8 cellular contexts compared by ENCODE assay signal in genomic region chr17:31533546-31534155, GRCh38.
DNase-seq lines count a peak whose midpoint lies in the region; ATAC-seq and TF ChIP-seq lines count a peak whose summit lies in the region.

No MANE protein-coding gene starts in this region.

- no peaks in the 10 kb centered on the region for H3K36me3 ChIP-seq in brain microvascular endothelial cell (replicated peaks)
- H3K36me3 ChIP-seq in liver (ENCODE audit: control insufficient read depth in 4 of 4, insufficient read depth in 3 of 4, low read depth in 1 of 4, low read length in 3 of 4) = peaks cover 0 to 18% (median 4%) of the 10 kb centered on the region in 4 donors

- no peaks in the 10 kb centered on the region for H3K9me3 ChIP-seq in liver (ENCODE audit: control insufficient read depth in 4 of 4, low read length in 3 of 4)

- ATAC-seq in HG02759 (IDR thresholded peaks at IDR 0.05; ENCODE audit: unreplicated experiment) (no peak), HG02678 (IDR thresholded peaks at IDR 0.05; ENCODE audit: unreplicated experiment) (no peak)

- TF ChIP-seq CTCF in NB4 (IDR thresholded peaks at IDR 0.05; ENCODE audit: low read depth, low read length) (peak; percentile 59), brain microvascular endothelial cell (IDR thresholded peaks at IDR 0.05; ENCODE audit: low read depth, low read length, missing control alignments) (peak; percentile 43), liver (IDR thresholded peaks at IDR 0.05; ENCODE audit: low read depth, low read length, missing input control) (peak; percentile 4)

- peak; percentile 38 to 59 for TF ChIP-seq RAD21 in liver (IDR thresholded peaks at IDR 0.05)

- H3K4me3 ChIP-seq in NB4 (ENCODE audit: low read depth, low read length) (no peak overlapping the region), brain microvascular endothelial cell (ENCODE audit: low read depth, low read length) (no peak overlapping the region), liver (ENCODE audit: low read depth in 1 of 3, low read length in 3 of 3) (no peak overlapping the region)

- H3K9ac ChIP-seq in liver (ENCODE audit: low read depth in 1 of 2, low read length in 2 of 2) = no peak overlapping the region

- in situ Hi-C loops in brain microvascular endothelial cell (cut with HindIII; ENCODE audit: low pct_ligation_motif_present, low sequenced_read_pairs) = no loop called here

- H3K4me1 ChIP-seq in liver (ENCODE audit: control insufficient read depth in 4 of 4, insufficient read depth in 4 of 4, low read length in 3 of 4) = peaks cover 0 to 2% (median 0%) of the 10 kb centered on the region in 4 donors

- H3K27ac ChIP-seq in brain microvascular endothelial cell (no peak overlapping the region), liver (ENCODE audit: low read depth in 1 of 2, low read length in 2 of 2) (no peak overlapping the region)

- 47% methylated on average over 10 of the region's 10 CpGs for WGBS in liver

- TF ChIP-seq POLR2A in NB4 (IDR thresholded peaks at IDR 0.05; ENCODE audit: extremely low read depth, insufficient read length) = no peak

- H3K27me3 ChIP-seq in brain microvascular endothelial cell (replicated peaks) = no peaks in the 10 kb centered on the region
- no peaks in the 10 kb centered on the region for H3K27me3 ChIP-seq in liver (ENCODE audit: control insufficient read depth in 4 of 4, insufficient read depth in 4 of 4, low read length in 3 of 4)

- peak; percentile 37 for DNase-seq in NCI-H748 (lab: John Stamatoyannopoulos, UW; ENCODE audit: unreplicated experiment)
- DNase-seq in NCI-H748 treated with DMSO at 0.1 percent for 48 hours (lab: John Stamatoyannopoulos, UW) = no peak
- DNase-seq in NB4 (ENCODE audit: low read depth) = peak; percentile 70
- DNase-seq in brain microvascular endothelial cell = peak; percentile 69
- DNase-seq in GF-D8 (lab: John Stamatoyannopoulos, UW) = no peak

TF ChIP-seq in liver, 16 proteins besides CTCF, POLR2A, EP300 and RAD21:
- no peak for TF ChIP-seq EGR1 (IDR thresholded peaks at IDR 0.05; ENCODE audit: low read depth in 2 of 2)

Comparison
In these comparisons a context has a peak if more than half of its experiments do, and no peak if none do; other contexts are left out.
1. DNase-seq: peak in NCI-H748 (single experiment), NB4 (single experiment) and brain microvascular endothelial cell (single experiment); none in NCI-H748 treated with DMSO at 0.1 percent for 48 hours (single experiment) and GF-D8 (single experiment).
2. CTCF ChIP-seq: peak in every context shown above with its lines; median percentile 59 in NB4; 43 in brain microvascular endothelial cell; 4 in liver.